In the genomic region with DNA sequence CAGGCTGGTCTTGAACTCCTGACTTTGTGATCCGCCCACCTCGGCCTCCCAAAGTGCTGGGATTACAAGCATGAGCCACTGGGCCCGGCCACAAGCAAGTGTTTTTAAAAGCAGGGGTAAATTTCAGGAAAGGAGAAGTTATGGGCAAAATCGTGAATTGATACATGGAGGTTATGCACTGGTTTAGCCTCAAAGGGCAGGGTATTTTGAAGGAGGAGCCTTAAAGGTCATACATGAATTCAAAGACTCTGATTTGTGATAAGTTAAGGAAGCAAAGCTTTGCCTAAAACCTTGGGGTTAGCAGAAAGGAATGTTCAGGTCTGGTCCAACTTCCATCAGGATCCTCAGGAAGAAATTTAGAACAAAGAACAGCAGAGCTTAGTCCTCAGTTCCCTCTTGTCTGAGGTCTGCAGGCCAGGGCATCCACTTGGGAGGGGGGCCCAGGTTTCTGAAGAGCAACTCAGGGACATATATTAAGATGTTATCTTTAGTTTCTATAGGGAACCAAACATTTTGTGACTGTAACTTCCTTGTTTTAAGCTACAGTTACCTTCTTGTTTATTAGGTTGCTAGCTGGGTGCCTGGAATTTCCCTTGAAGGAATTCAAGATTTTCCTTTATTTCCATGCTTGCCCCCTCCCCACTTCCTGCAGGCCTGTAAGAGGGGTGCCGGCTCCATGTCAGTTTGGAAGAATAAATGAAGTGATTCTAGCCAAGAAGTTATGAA, we compare ENCODE assay signal across 15 cellular contexts. TPM values are rescaled to one million over a fixed set of nuclear protein-coding genes. Genes with fewer than 3 reads are reported as not detected.
A peak's percentile ranks its signal among the peaks of the same experiment; 100 is the strongest.
DNase-seq lines count a peak whose midpoint lies in the region; ATAC-seq and TF ChIP-seq lines count a peak whose summit lies in the region.
"Had no signal": no experiment of that assay in that cellular context is flagged by ENCODE, and none has a peak within 500 bp of the region (broad histone marks: within the 10 kb centered on the region; RNA-seq: fewer than 3 reads in every experiment).

No MANE protein-coding gene starts in this region.

- no peaks in the 10 kb centered on the region for H3K9me3 Mint-ChIP-seq in activated T-cell treated with anti-CD3 and anti-CD28 coated beads, Interleukin-2, amount 50 U/mL, for 24 hours
- H3K9me3 Mint-ChIP-seq: HFFc6 had no signal

- peak overlapping the region; percentile 37 for H3K27ac Mint-ChIP-seq in activated T-cell treated with anti-CD3 and anti-CD28 coated beads, Interleukin-2, amount 50 U/mL, for 24 hours
- H3K27ac Mint-ChIP-seq: HFFc6 had no signal

- no peak overlapping the region for H3K9ac ChIP-seq in iPS-18a (ENCODE audit: low read length)

- H3K27me3 ChIP-seq in iPS-18a (ENCODE audit: control insufficient read depth, insufficient read depth, low read length), result no peaks in the 10 kb centered on the region
- no peaks in the 10 kb centered on the region for H3K27me3 ChIP-seq in upper lobe of right lung
- H3K27me3 ChIP-seq in WERI-Rb-1 (ENCODE audit: insufficient read depth, low read depth, severe bottlenecking), result no peaks in the 10 kb centered on the region
- H3K27me3 ChIP-seq: ascending aorta, right atrium auricular region, SJSA1 had no signal

- H3K9me3 ChIP-seq in iPS-18a (ENCODE audit: control insufficient read depth, low read depth, low read length) (no peaks in the 10 kb centered on the region), upper lobe of right lung (no peaks in the 10 kb centered on the region), WERI-Rb-1 (ENCODE audit: severe bottlenecking) (no peaks in the 10 kb centered on the region)
- H3K9me3 ChIP-seq: A549, ascending aorta, right atrium auricular region, SJSA1 had no signal

- no peak for ATAC-seq in upper lobe of right lung
- ATAC-seq: A549, left lobe of liver had no signal

- DNase-seq in activated T-cell treated with anti-CD3 and anti-CD28 coated beads, Interleukin-2, amount 50 U/mL, for 24 hours, result no peak
- DNase-seq in activated T-cell treated with anti-CD3 and anti-CD28 coated beads, Interleukin-2, amount 50 U/mL, for 48 hours, result no peak
- DNase-seq in RPMI8226, result peak; percentile 52
- peak; percentile 28 for DNase-seq in upper lobe of right lung
- no peak for DNase-seq in WERI-Rb-1
- DNase-seq in HUDEP-2 (lab: John Stamatoyannopoulos, UW; ENCODE audit: unreplicated experiment in 76 of 76), result no peak
- no peak for DNase-seq in AG08396 (ENCODE audit: low spot score)
- DNase-seq: activated CD8-positive, alpha-beta memory T cell treated with anti-CD3 and anti-CD28 coated beads for 24 hours; HFFc6 had no signal

- no peaks in the 10 kb centered on the region for H3K27me3 Mint-ChIP-seq in activated T-cell treated with anti-CD3 and anti-CD28 coated beads, Interleukin-2, amount 50 U/mL, for 24 hours

- TF ChIP-seq CTCF in upper lobe of right lung (IDR thresholded peaks at IDR 0.05) (no peak), WERI-Rb-1 (IDR thresholded peaks at IDR 0.05; ENCODE audit: low read depth, low read length) (no peak)

- H3K36me3 ChIP-seq in iPS-18a (ENCODE audit: control insufficient read depth, low read depth, low read length), result peaks cover 10% of the 10 kb centered on the region
- peaks cover 6% of the 10 kb centered on the region for H3K36me3 ChIP-seq in upper lobe of right lung
- peaks cover 19% of the 10 kb centered on the region for H3K36me3 ChIP-seq in WERI-Rb-1

- H3K4me3 Mint-ChIP-seq in activated T-cell treated with anti-CD3 and anti-CD28 coated beads, Interleukin-2, amount 50 U/mL, for 24 hours, result no peak overlapping the region
- H3K4me3 Mint-ChIP-seq: HFFc6 had no signal

- H3K27ac ChIP-seq in iPS-18a (ENCODE audit: low read length) (peak overlapping the region; percentile 2), upper lobe of right lung (peak overlapping the region; percentile 59), WERI-Rb-1 (no peak overlapping the region)
- H3K27ac ChIP-seq: ascending aorta, right atrium auricular region, SJSA1 had no signal

- H3K4me1 Mint-ChIP-seq in activated T-cell treated with anti-CD3 and anti-CD28 coated beads, Interleukin-2, amount 50 U/mL, for 24 hours (ENCODE audit: low read depth), result peaks cover 41% of the 10 kb centered on the region

- H3K4me3 ChIP-seq in iPS-18a (ENCODE audit: low read length) (no peak overlapping the region), upper lobe of right lung (no peak overlapping the region), WERI-Rb-1 (ENCODE audit: low read depth, low read length) (no peak overlapping the region)
- H3K4me3 ChIP-seq: A549, ascending aorta, right atrium auricular region, SJSA1 had no signal

- H3K4me1 ChIP-seq in iPS-18a (ENCODE audit: control insufficient read depth, low read depth, low read length), result peaks cover 51% of the 10 kb centered on the region
- H3K4me1 ChIP-seq in upper lobe of right lung, result peaks cover 18% of the 10 kb centered on the region

- peaks cover 21% of the 10 kb centered on the region for H3K36me3 Mint-ChIP-seq in activated T-cell treated with anti-CD3 and anti-CD28 coated beads, Interleukin-2, amount 50 U/mL, for 24 hours (ENCODE audit: low read depth)

- intact Hi-C loops in upper lobe of right lung (cut with DNase I), result no loop called here

RNA-seq across cellular contexts. Expression of a gene that starts 2.8 kb away (rescaled TPM):
- 93.7 TPM for total RNA-seq in upper lobe of right lung

RNA-seq across cellular contexts. Expression of a gene that starts 13.3 kb away (rescaled TPM):
- 4.4 TPM for total RNA-seq in upper lobe of right lung

RNA-seq across cellular contexts. Expression of a gene that starts 24.4 kb away (rescaled TPM):
- 259 TPM for total RNA-seq in upper lobe of right lung
- total RNA-seq: SJSA1 had no signal

RNA-seq across cellular contexts. Expression of a gene that starts 42.5 kb away (rescaled TPM):
- total RNA-seq in upper lobe of right lung, result 20.1 TPM
- total RNA-seq: HFFc6, SJSA1 had no signal

RNA-seq across cellular contexts. Expression of a gene that starts 42.7 kb away (rescaled TPM):
- total RNA-seq in upper lobe of right lung, result 10.2 TPM
- total RNA-seq: HFFc6, SJSA1 had no signal

Comparison
In these comparisons a context has a peak if more than half of its experiments do, and no peak if none do; other contexts are left out.
1. DNase-seq: peak in RPMI8226 (single experiment) and upper lobe of right lung (single experiment); none in activated T-cell treated with anti-CD3 and anti-CD28 coated beads, Interleukin-2, amount 50 U/mL, for 24 hours (single experiment), activated T-cell treated with anti-CD3 and anti-CD28 coated beads, Interleukin-2, amount 50 U/mL, for 48 hours (0 of 2), WERI-Rb-1 (single experiment), HUDEP-2 (0 of 76) and AG08396 (single experiment).